In the genomic region with DNA sequence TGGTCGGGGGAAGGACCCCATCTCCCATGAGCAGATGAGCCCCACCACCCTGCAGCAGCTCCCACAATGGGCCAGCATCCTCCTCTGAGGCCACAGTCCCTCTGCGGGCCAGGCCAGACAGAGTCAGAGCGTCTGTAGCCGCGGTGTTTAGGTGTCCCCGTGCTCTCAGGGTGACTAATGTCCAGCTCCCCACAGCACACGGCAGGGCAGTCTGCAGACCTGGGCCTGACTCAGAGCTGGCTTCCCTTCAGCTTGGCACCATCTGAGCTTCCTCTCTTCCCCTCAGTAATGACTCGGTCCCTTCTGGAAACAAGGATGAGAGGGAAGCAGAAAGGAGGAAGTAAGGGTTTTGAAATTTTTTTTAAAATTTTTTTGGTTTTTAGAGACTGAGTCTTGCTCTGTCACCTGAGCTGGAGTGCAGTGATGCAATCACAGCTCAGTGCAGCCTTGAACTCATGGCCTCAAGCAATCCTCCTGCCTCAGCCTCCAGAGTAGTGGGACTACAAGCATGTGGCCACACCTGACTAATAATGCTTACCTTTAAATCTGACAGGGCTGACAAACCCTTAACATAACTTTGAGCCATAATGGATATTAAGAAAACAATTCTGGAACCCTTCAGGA, we compare ENCODE assay signal across 11 cellular contexts. TPM values are rescaled to one million over a fixed set of nuclear protein-coding genes. Genes with fewer than 3 reads are reported as not detected.
A peak's percentile ranks its signal among the peaks of the same experiment; 100 is the strongest.
DNase-seq lines count a peak whose midpoint lies in the region; ATAC-seq and TF ChIP-seq lines count a peak whose summit lies in the region.
"Had no signal": no experiment of that assay in that cellular context is flagged by ENCODE, and none has a peak within 500 bp of the region (broad histone marks: within the 10 kb centered on the region; RNA-seq: fewer than 3 reads in every experiment).

No MANE protein-coding gene starts in this region.

- peak; percentile 40 to 61 for ATAC-seq in right cardiac atrium
- peak; percentile 81 for ATAC-seq in upper lobe of right lung
- ATAC-seq in HG03025 (IDR thresholded peaks at IDR 0.05; ENCODE audit: low FRiP score, unreplicated experiment) = no peak
- no peak for ATAC-seq in GM18858 (IDR thresholded peaks at IDR 0.05; ENCODE audit: unreplicated experiment)

- H3K27ac ChIP-seq in right cardiac atrium (ENCODE audit: low read length) (no peak overlapping the region), upper lobe of right lung (no peak overlapping the region)
- H3K27ac ChIP-seq: neutrophil, uterus had no signal

- intact Hi-C loops in right cardiac atrium (cut with DNase I) = no loop called here
- intact Hi-C loops in cardiac septum (cut with DNase I) = no loop called here
- intact Hi-C loops in upper lobe of right lung (cut with DNase I) = no loop called here

- H3K36me3 ChIP-seq in upper lobe of right lung = no peaks in the 10 kb centered on the region
- H3K36me3 ChIP-seq: neutrophil, uterus had no signal

- no peaks in the 10 kb centered on the region for H3K9me3 ChIP-seq in right cardiac atrium (ENCODE audit: control insufficient read depth, low read length)
- H3K9me3 ChIP-seq in upper lobe of right lung = no peaks in the 10 kb centered on the region
- H3K9me3 ChIP-seq: neutrophil, uterus had no signal

- no peak overlapping the region for H3K4me3 ChIP-seq in right cardiac atrium (ENCODE audit: low read length)
- H3K4me3 ChIP-seq in upper lobe of right lung = no peak overlapping the region
- H3K4me3 ChIP-seq: uterus had no signal

- H3K4me1 ChIP-seq in right cardiac atrium (ENCODE audit: control insufficient read depth, insufficient read depth, low read length) (no peaks in the 10 kb centered on the region), upper lobe of right lung (no peaks in the 10 kb centered on the region)
- H3K4me1 ChIP-seq: uterus had no signal

- no peak for TF ChIP-seq CTCF in upper lobe of right lung (IDR thresholded peaks at IDR 0.05)

- H3K27me3 ChIP-seq in right cardiac atrium (ENCODE audit: control insufficient read depth, insufficient read depth) = no peaks in the 10 kb centered on the region
- no peaks in the 10 kb centered on the region for H3K27me3 ChIP-seq in upper lobe of right lung
- H3K27me3 ChIP-seq: neutrophil, uterus had no signal

- DNase-seq in right cardiac atrium = no peak
- DNase-seq in cardiac septum (ENCODE audit: low spot score) = no peak
- peak; percentile 68 for DNase-seq in SIG-M5 treated with dmso at 0.1 percent for 504 hours (lab: John Stamatoyannopoulos, UW; ENCODE audit: unreplicated experiment)
- peak; percentile 39 for DNase-seq in fibroblast of gingiva (ENCODE audit: low read depth)
- DNase-seq in upper lobe of right lung = no peak
- DNase-seq in effector CD4-positive, alpha-beta T cell = no peak
- DNase-seq: NCI-H1436, uterus had no signal

- 61% methylated on average over 8 of the region's 8 CpGs for WGBS in right cardiac atrium

RNA-seq across cellular contexts. Expression of a gene that starts 28.5 kb away (rescaled TPM):
- not detected for total RNA-seq in right cardiac atrium
- polyA plus RNA-seq in right cardiac atrium = not detected
- total RNA-seq in cardiac septum = not detected
- not detected for total RNA-seq in upper lobe of right lung

RNA-seq across cellular contexts. Expression of a gene that starts 41.8 kb away (rescaled TPM):
- total RNA-seq in right cardiac atrium (1 to 10 TPM in 2 of 4 donors, under 1 TPM in 2; 0.33 to 1.9 (median 0.77) TPM), cardiac septum (not detected), upper lobe of right lung (1.5 TPM)
- polyA plus RNA-seq in right cardiac atrium = 0.59 TPM

RNA-seq across cellular contexts. Expression of a gene that starts 59.2 kb away (rescaled TPM):
- 1 to 10 TPM; 1.7 to 6.7 (median 4.8) TPM for total RNA-seq in right cardiac atrium
- polyA plus RNA-seq in right cardiac atrium = 2.1 TPM
- 5.4 TPM for total RNA-seq in cardiac septum
- 2.2 TPM for total RNA-seq in upper lobe of right lung

Comparison
In these comparisons a context has a peak if more than half of its experiments do, and no peak if none do; other contexts are left out.
1. ATAC-seq: peak in right cardiac atrium (2 of 2) and upper lobe of right lung (single experiment); none in HG03025 (single experiment) and GM18858 (single experiment).
2. DNase-seq: peak in SIG-M5 treated with dmso at 0.1 percent for 504 hours (single experiment) and fibroblast of gingiva (single experiment); none in right cardiac atrium (0 of 3), cardiac septum (single experiment), upper lobe of right lung (single experiment) and effector CD4-positive, alpha-beta T cell (single experiment).